ENCODE assay signal across 8 cellular contexts in genomic region chr16:17476414-17477259, GRCh38. TPM values are rescaled to one million over a fixed set of nuclear protein-coding genes. Genes with fewer than 3 reads are reported as not detected.
DNase-seq lines count a peak whose midpoint lies in the region; ATAC-seq and TF ChIP-seq lines count a peak whose summit lies in the region.

No MANE protein-coding gene starts in this region.

- H3K4me2 ChIP-seq in DOHH2 (ENCODE audit: low read length) (peak overlapping the region; percentile 37), osteoblast (ENCODE audit: insufficient read depth, low read length) (no peak overlapping the region)

- H2AFZ ChIP-seq in osteoblast (ENCODE audit: low read length): no peak overlapping the region

- H3K36me3 ChIP-seq in DOHH2 (ENCODE audit: control insufficient read depth, low read length) (no peaks in the 10 kb centered on the region), osteoblast (ENCODE audit: insufficient read depth, low read length) (no peaks in the 10 kb centered on the region)

- H3K9me3 ChIP-seq in DOHH2 (ENCODE audit: control insufficient read depth, insufficient read depth, low read length) (no peaks in the 10 kb centered on the region), osteoblast (ENCODE audit: low read depth, low read length) (no peaks in the 10 kb centered on the region)

- H3K27me3 ChIP-seq in DOHH2 (ENCODE audit: control insufficient read depth, low read length): peaks cover 32% of the 10 kb centered on the region
- peaks cover 7% of the 10 kb centered on the region for H3K27me3 ChIP-seq in osteoblast (ENCODE audit: insufficient read depth, low read length)

- DNase-seq in HEK293T (ENCODE audit: extremely low spot score) (peak; percentile 46), NCI-H774 (lab: John Stamatoyannopoulos, UW) (peak; percentile 67), fibroblast of the conjunctiva (ENCODE audit: low read depth) (peak; percentile 53), osteoblast (ENCODE audit: insufficient read length, low spot score, missing footprints) (peak; percentile 93), A172 (ENCODE audit: low spot score) (no peak)
- peak; percentile 52 for DNase-seq in activated T-cell treated with anti-CD3 and anti-CD28 coated beads, Interleukin-2, amount 50 U/mL, for 1 hour

- H3K4me3 ChIP-seq in DOHH2 (ENCODE audit: low read length) (no peak overlapping the region), osteoblast (ENCODE audit: insufficient read depth, low read length) (no peak overlapping the region)

- H3K79me2 ChIP-seq in DOHH2 (ENCODE audit: control insufficient read depth, low read length) (no peaks in the 10 kb centered on the region), osteoblast (ENCODE audit: insufficient read depth, low read length) (no peaks in the 10 kb centered on the region)

- H3K27ac ChIP-seq in DOHH2 (ENCODE audit: low read depth, low read length) (no peak overlapping the region), osteoblast (ENCODE audit: low read depth, low read length) (no peak overlapping the region)

- H3K4me1 ChIP-seq in DOHH2 (ENCODE audit: control insufficient read depth, low read length) (peaks cover 22% of the 10 kb centered on the region), osteoblast (ENCODE audit: insufficient read depth, low read length) (peaks cover 14% of the 10 kb centered on the region)

- no peak for ATAC-seq in HG02884 (IDR thresholded peaks at IDR 0.05; ENCODE audit: unreplicated experiment)

- peaks cover 4% of the 10 kb centered on the region; the same call in 1 of the 2 replicates for H3F3A ChIP-seq in DOHH2 (ENCODE audit: control insufficient read depth, insufficient read depth)

- POLR2A ChIA-PET in HEK293T (lab: Yijun Ruan, JAX): no interaction called here

- CTCF ChIA-PET in HEK293T (lab: Yijun Ruan, JAX): interaction anchor here (1.1 kb wide), 1 partner anchor 9 kb away, joined by 4 read pairs; no protein-coding TSS in a partner anchor

- H4K20me1 ChIP-seq in DOHH2 (ENCODE audit: control insufficient read depth, insufficient read depth, low read depth, low read length) (no peaks in the 10 kb centered on the region), osteoblast (ENCODE audit: insufficient read depth, low read length) (no peaks in the 10 kb centered on the region)

- no peaks in the 10 kb centered on the region for H3K9me2 ChIP-seq in DOHH2 (replicated peaks; ENCODE audit: control insufficient read depth, low read length)

- peak; percentile 62 for TF ChIP-seq CTCF in DOHH2 (IDR thresholded peaks at IDR 0.05; ENCODE audit: low read depth, low read length, poor library complexity, severe bottlenecking)
- peak; percentile 76 for TF ChIP-seq CTCF in osteoblast (IDR thresholded peaks at IDR 0.05; ENCODE audit: extremely low read depth, low read depth, low read length)

TF ChIP-seq in HEK293T, 16 proteins besides CTCF, POLR2A, EP300 and RAD21:
- no peak for TF ChIP-seq FOXA1 (IDR thresholded peaks at IDR 0.05)
- TF ChIP-seq, protein P1, sequence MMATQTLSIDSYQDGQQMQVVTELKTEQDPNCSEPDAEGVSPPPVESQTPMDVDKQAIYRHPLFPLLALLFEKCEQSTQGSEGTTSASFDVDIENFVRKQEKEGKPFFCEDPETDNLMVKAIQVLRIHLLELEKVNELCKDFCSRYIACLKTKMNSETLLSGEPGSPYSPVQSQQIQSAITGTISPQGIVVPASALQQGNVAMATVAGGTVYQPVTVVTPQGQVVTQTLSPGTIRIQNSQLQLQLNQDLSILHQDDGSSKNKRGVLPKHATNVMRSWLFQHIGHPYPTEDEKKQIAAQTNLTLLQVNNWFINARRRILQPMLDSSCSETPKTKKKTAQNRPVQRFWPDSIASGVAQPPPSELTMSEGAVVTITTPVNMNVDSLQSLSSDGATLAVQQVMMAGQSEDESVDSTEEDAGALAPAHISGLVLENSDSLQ (IDR thresholded peaks at IDR 0.05): peak; percentile 36; the same call in 1 of the 2 replicates
- TF ChIP-seq ARNT (IDR thresholded peaks at IDR 0.05): no peak
- no peak for TF ChIP-seq FOXM1 (IDR thresholded peaks at IDR 0.05; ENCODE audit: borderline replicate concordance)
- no peak for TF ChIP-seq SP1 (IDR thresholded peaks at IDR 0.05)
TF ChIP-seq in HEK293T: peak in this region for 1.

RNA-seq across cellular contexts. Expression of gene XYLT1, which starts 5.9 kb away (rescaled TPM):
- total RNA-seq in osteoblast: 43.4 and 46.6 TPM in 2 replicates
- total RNA-seq in A172 (2014; rRNA removed; shearing (Covaris generic)): not detected in 2 replicates

Comparison
In these comparisons a context has a peak if more than half of its experiments do, and no peak if none do; other contexts are left out.
1. RNA of gene XYLT1, which starts 5.9 kb away (total RNA-seq): 43.4 to 46.6 TPM in osteoblast; not detected in A172; every median in the first group is over 10 times any median in the second.